8 cellular contexts compared by ENCODE assay signal in genomic region chr3:126523745-126524428, GRCh38. TPM values are rescaled to one million over a fixed set of nuclear protein-coding genes. Genes with fewer than 3 reads are reported as not detected.
DNase-seq lines count a peak whose midpoint lies in the region; ATAC-seq and TF ChIP-seq lines count a peak whose summit lies in the region.

Gene CHST13, plus strand, starts transcription at chr3:126524155. Its CDS starts 178 bp downstream, at chr3:126524333.

- intact Hi-C loops in heart left ventricle (cut with DNase I) (loop anchor here in 9 of 10 donors (2.0 to 10.0 kb wide), 8 partner anchors 43 to 1023 kb away; partner anchors contain the start of gene TXNRD3 (in 1 of the 9)), posterior vena cava (cut with DNase I) (loop anchor here in 1 of 2 donors (10.0 kb wide), 1 partner anchor 1011 kb away; no protein-coding TSS in a partner anchor)

- 6 to 9% (median 7%) methylated on average over 33 to 56 of the region's 56 CpGs for WGBS in heart left ventricle, 4 donors

- no peak for TF ChIP-seq POLR2A in heart left ventricle (IDR thresholded peaks at IDR 0.05)

- H3K4me3 ChIP-seq in heart left ventricle, result peak within 1 kb of the TSS; percentile 23 to 58 (median 50)

- peak in 1 of 12 donors; percentile 18 for TF ChIP-seq CTCF in heart left ventricle (IDR thresholded peaks at IDR 0.05)

- DNase-seq in ACHN (peak; percentile 67), HK-2 (ENCODE audit: unreplicated experiment) (peak; percentile 46), UCSD-AML1 (lab: John Stamatoyannopoulos, UW; ENCODE audit: unreplicated experiment) (peak; percentile 35), heart left ventricle (peak in 3 of 5 donors; percentile 68 to 78 (median 75)), posterior vena cava (ENCODE audit: low spot score) (peak; percentile 91), GOT3 (lab: John Stamatoyannopoulos, UW) (no peak)

- H3K27me3 ChIP-seq in heart left ventricle, result peaks cover 0 to 20% (median 7%) of the 10 kb centered on the region in 9 donors

- H3K27ac ChIP-seq in heart left ventricle, result peak within 1 kb of the TSS in 5 of 12 donors; percentile 17 to 42 (median 29)

- peaks cover 0 to 23% (median 5%) of the 10 kb centered on the region in 12 donors for H3K4me1 ChIP-seq in heart left ventricle

- no peaks in the 10 kb centered on the region for H3K36me3 ChIP-seq in heart left ventricle

- in situ Hi-C loops in ACHN (cut with HindIII; ENCODE audit: low pct_ligation_motif_present, low pct_unique_long_range_greater_than_20kb, low sequenced_read_pairs), result no loop called here

- ATAC-seq in heart left ventricle (peak in 3 of 4 donors; percentile 56 to 83 (median 73)), HG03378 (IDR thresholded peaks at IDR 0.05; ENCODE audit: unreplicated experiment) (no peak), HG03354 (IDR thresholded peaks at IDR 0.05; ENCODE audit: poor library complexity, severe bottlenecking, unreplicated experiment) (no peak)

- no peaks in the 10 kb centered on the region for H3K9me3 ChIP-seq in heart left ventricle

RNA-seq across cellular contexts. Expression of gene CHST13, which starts in this region (rescaled TPM):
- total RNA-seq in heart left ventricle (1 to 10 TPM in 1 of 9 donors, under 1 TPM in 7, not detected in 1; 0.30 to 2.3 (median 0.48) TPM), posterior vena cava (under 1 TPM; 0.86 to 0.88 TPM)
- polyA plus RNA-seq in heart left ventricle, result under 1 TPM; 0.07 to 0.15 TPM

Comparison
In these comparisons a context has a peak if more than half of its experiments do, and no peak if none do; other contexts are left out.
1. Peak in DNase-seq in posterior vena cava; RNA of the gene not detected or under 1 TPM.
2. ATAC-seq: peak in heart left ventricle (3 of 4); none in HG03378 (single experiment) and HG03354 (single experiment).